Comparison of ENCODE assay signal across 8 cellular contexts in the genomic region with DNA sequence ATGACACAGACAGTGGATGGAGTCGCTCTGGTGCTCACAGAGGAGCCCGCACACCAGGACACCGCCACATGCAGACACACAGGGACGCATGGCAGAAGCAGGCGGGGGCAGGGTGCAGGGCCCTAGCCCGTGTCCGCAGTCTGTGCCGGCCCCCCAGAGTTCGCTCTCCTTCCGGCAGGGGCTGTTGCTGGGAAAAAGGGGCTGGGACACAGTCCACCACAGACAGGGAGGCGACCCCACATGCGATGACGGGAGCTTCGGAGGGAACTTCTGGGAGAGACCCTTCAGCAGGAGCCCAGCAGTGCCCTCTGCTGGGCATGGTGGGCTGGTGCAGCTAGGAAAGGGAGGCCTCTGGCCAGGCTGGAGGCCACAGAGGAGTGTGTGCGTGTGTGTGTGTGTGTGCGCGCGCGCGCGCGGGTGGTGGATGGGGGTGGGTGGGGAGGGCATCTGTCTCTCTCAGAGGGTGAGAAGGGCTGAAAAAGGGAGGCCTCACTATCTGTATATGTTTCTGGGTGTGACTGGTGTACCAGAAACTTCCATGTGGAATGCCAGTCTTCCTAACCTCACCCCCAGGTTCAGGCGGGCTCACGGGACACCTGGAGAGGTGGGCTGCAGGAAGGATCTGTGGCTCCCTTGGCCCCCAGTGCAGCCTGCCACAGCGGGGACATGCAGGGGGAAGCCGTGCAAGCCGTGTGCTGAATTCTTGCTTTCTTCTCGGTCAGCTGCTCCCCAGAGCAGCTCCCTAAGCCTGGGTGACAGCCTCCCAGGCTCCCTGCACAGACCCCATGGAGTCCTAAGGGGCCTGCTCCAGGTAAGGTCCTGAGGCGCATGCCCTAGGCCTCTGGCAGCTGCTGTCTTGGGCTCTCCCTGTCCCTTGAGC.
DNase-seq lines count a peak whose midpoint lies in the region; ATAC-seq and TF ChIP-seq lines count a peak whose summit lies in the region.

No MANE protein-coding gene starts in this region.

- H3K4me1 ChIP-seq in PC-3 (ENCODE audit: insufficient read depth, low read length): peaks cover 49% of the 10 kb centered on the region

- H3K4me1 Mint-ChIP-seq in activated T-cell treated with anti-CD3 and anti-CD28 coated beads, Interleukin-2, amount 50 U/mL, for 72 hours (ENCODE audit: low read depth): peaks cover 24% of the 10 kb centered on the region
- H3K4me1 Mint-ChIP-seq in naive thymus-derived CD8-positive, alpha-beta T cell: peaks cover 0 to 34% (median 11%) of the 10 kb centered on the region in 4 donors
- H3K4me1 Mint-ChIP-seq in stimulated activated effector memory CD8-positive, alpha-beta T cell treated with anti-CD3 and anti-CD28 coated beads, Interleukin-12 subunit alpha, Interleukin-12 subunit beta, amount 100 ng/mL, for 72 hours: peaks cover 60% of the 10 kb centered on the region

- DNase-seq in GM04504 (ENCODE audit: low read depth) (peak; percentile 58), HT1080 (ENCODE audit: low read depth) (peak; percentile 69), PC-3 (peak; percentile 92), fibroblast of mammary gland (ENCODE audit: low read depth) (peak; percentile 65), NCI-H1048 (lab: John Stamatoyannopoulos, UW) (no peak)
- peak; percentile 66 to 77 for DNase-seq in activated T-cell treated with anti-CD3 and anti-CD28 coated beads, Interleukin-2, amount 50 U/mL, for 72 hours
- peak; percentile 34 to 74 (median 54) for DNase-seq in naive thymus-derived CD8-positive, alpha-beta T cell
- DNase-seq in stimulated activated effector memory CD8-positive, alpha-beta T cell treated with anti-CD3 and anti-CD28 coated beads, Interleukin-12 subunit alpha, Interleukin-12 subunit beta, amount 100 ng/mL, for 72 hours (ENCODE audit: low spot score in 2 of 2): peak; percentile 65 to 81

- intact Hi-C loops in PC-3 (cut with micrococcal nuclease): loop anchor here (1.0 to 5.0 kb wide), 4 partner anchors 94 to 421 kb away; partner anchors contain the start of gene HSPA2

- H3K9me3 Mint-ChIP-seq in activated T-cell treated with anti-CD3 and anti-CD28 coated beads, Interleukin-2, amount 50 U/mL, for 72 hours: no peaks in the 10 kb centered on the region
- no peaks in the 10 kb centered on the region for H3K9me3 Mint-ChIP-seq in naive thymus-derived CD8-positive, alpha-beta T cell
- no peaks in the 10 kb centered on the region for H3K9me3 Mint-ChIP-seq in stimulated activated effector memory CD8-positive, alpha-beta T cell treated with anti-CD3 and anti-CD28 coated beads, Interleukin-12 subunit alpha, Interleukin-12 subunit beta, amount 100 ng/mL, for 72 hours

- H3K9me2 ChIP-seq in PC-3 (replicated peaks; ENCODE audit: low read length): no peaks in the 10 kb centered on the region

- no peaks in the 10 kb centered on the region for H3K9me3 ChIP-seq in PC-3 (ENCODE audit: low read length)

- no peaks in the 10 kb centered on the region for H3K27me3 Mint-ChIP-seq in activated T-cell treated with anti-CD3 and anti-CD28 coated beads, Interleukin-2, amount 50 U/mL, for 72 hours (ENCODE audit: low read depth)
- peaks cover 0 to 24% (median 6%) of the 10 kb centered on the region in 5 donors for H3K27me3 Mint-ChIP-seq in naive thymus-derived CD8-positive, alpha-beta T cell

- no peaks in the 10 kb centered on the region for H3F3A ChIP-seq in PC-3 (ENCODE audit: low read length, unreplicated experiment)

- ATAC-seq in PC-3: peak; percentile 48
- ATAC-seq in activated T-cell treated with anti-CD3 and anti-CD28 coated beads, Interleukin-2, amount 50 U/mL, for 72 hours (replicated peaks in 1 of 2): peak; percentile 70 to 76
- ATAC-seq in naive thymus-derived CD8-positive, alpha-beta T cell: peak; percentile 79 to 85
- ATAC-seq in stimulated activated effector memory CD8-positive, alpha-beta T cell treated with anti-CD3 and anti-CD28 coated beads, Interleukin-12 subunit alpha, Interleukin-12 subunit beta, amount 100 ng/mL, for 72 hours: peak; percentile 77

- H3K4me3 ChIP-seq in PC-3 (ENCODE audit: low read length): peak overlapping the region; percentile 31; the same call in 1 of the 2 replicates
- H3K4me3 ChIP-seq in fibroblast of mammary gland (ENCODE audit: control insufficient read depth, low read depth, low read length): no peak overlapping the region

- peak overlapping the region; percentile 69 for H3K4me2 ChIP-seq in PC-3 (ENCODE audit: low read length)

- no peaks in the 10 kb centered on the region for H4K20me1 ChIP-seq in PC-3 (ENCODE audit: low read length)

- H3K9ac ChIP-seq in PC-3 (ENCODE audit: low read length): peak overlapping the region; percentile 27

- no peak overlapping the region for H3K27ac ChIP-seq in PC-3 (ENCODE audit: low read length)

- no peaks in the 10 kb centered on the region for H3K79me2 ChIP-seq in PC-3 (ENCODE audit: low read length)

- H2AFZ ChIP-seq in PC-3 (ENCODE audit: low read length): peak overlapping the region; percentile 71

- H3K27ac Mint-ChIP-seq in activated T-cell treated with anti-CD3 and anti-CD28 coated beads, Interleukin-2, amount 50 U/mL, for 72 hours: no peak overlapping the region
- peak overlapping the region in 1 of 10 donors; percentile 56 for H3K27ac Mint-ChIP-seq in naive thymus-derived CD8-positive, alpha-beta T cell
- peak overlapping the region; percentile 72 for H3K27ac Mint-ChIP-seq in stimulated activated effector memory CD8-positive, alpha-beta T cell treated with anti-CD3 and anti-CD28 coated beads, Interleukin-12 subunit alpha, Interleukin-12 subunit beta, amount 100 ng/mL, for 72 hours

- no peaks in the 10 kb centered on the region for H3K27me3 ChIP-seq in PC-3 (ENCODE audit: low read length)

- POLR2A ChIA-PET in PC-3 (lab: Charles Lee; ENCODE audit: unreplicated experiment): interaction anchor here (0.5 to 0.6 kb wide), 2 partner anchors 62 to 263 kb away, joined by 3 read pairs; no protein-coding TSS in a partner anchor
- POLR2A ChIA-PET in naive thymus-derived CD8-positive, alpha-beta T cell (lab: Charles Lee): interaction anchor here (0.6 kb wide), 2 partner anchors 9 to 40 kb away, joined by 3 read pairs; no protein-coding TSS in a partner anchor

- H3K4me3 Mint-ChIP-seq in activated T-cell treated with anti-CD3 and anti-CD28 coated beads, Interleukin-2, amount 50 U/mL, for 72 hours: peak overlapping the region; percentile 67 to 74
- H3K4me3 Mint-ChIP-seq in naive thymus-derived CD8-positive, alpha-beta T cell: peak overlapping the region; percentile 36 to 76 (median 60)
- peak overlapping the region; percentile 51 for H3K4me3 Mint-ChIP-seq in stimulated activated effector memory CD8-positive, alpha-beta T cell treated with anti-CD3 and anti-CD28 coated beads, Interleukin-12 subunit alpha, Interleukin-12 subunit beta, amount 100 ng/mL, for 72 hours

- H3K36me3 Mint-ChIP-seq in activated T-cell treated with anti-CD3 and anti-CD28 coated beads, Interleukin-2, amount 50 U/mL, for 72 hours (ENCODE audit: insufficient read depth in 2 of 2): no peaks in the 10 kb centered on the region
- H3K36me3 Mint-ChIP-seq in naive thymus-derived CD8-positive, alpha-beta T cell: no peaks in the 10 kb centered on the region
- H3K36me3 Mint-ChIP-seq in stimulated activated effector memory CD8-positive, alpha-beta T cell treated with anti-CD3 and anti-CD28 coated beads, Interleukin-12 subunit alpha, Interleukin-12 subunit beta, amount 100 ng/mL, for 72 hours: no peaks in the 10 kb centered on the region

- TF ChIP-seq CTCF in PC-3 (conservative IDR thresholded peaks at IDR 0.05; ENCODE audit: low read depth, low read length) (peak; percentile 86), fibroblast of mammary gland (conservative IDR thresholded peaks at IDR 0.05; ENCODE audit: control insufficient read depth, insufficient read depth, low read depth, low read length) (peak; percentile 87)

- BruUV-seq in PC-3 (replicated peaks; lab: Mats Ljungman, UMichigan): no TSS peak

- no peaks in the 10 kb centered on the region for H3K36me3 ChIP-seq in PC-3 (ENCODE audit: low read depth, low read length)

- CTCF ChIA-PET in PC-3 (lab: Charles Lee): interaction anchor here (0.6 to 1.3 kb wide), 10 partner anchors 35 to 208 kb away, joined by 3 to 6 read pairs (median 3); no protein-coding TSS in a partner anchor
